23 cellular contexts compared by ENCODE assay signal in genomic region chr11:120834686-120835225, GRCh38.
"Had no signal": no experiment of that assay in that cellular context is flagged by ENCODE, and none has a peak within 500 bp of the region (broad histone marks: within the 10 kb centered on the region; RNA-seq: fewer than 3 reads in every experiment).

No MANE protein-coding gene starts in this region.

- DNase-seq: activated CD4-positive, alpha-beta T cell treated with anti-CD3 and anti-CD28 coated beads for 4 hours; activated CD4-positive, alpha-beta T cell treated with anti-CD3 and anti-CD28 coated beads, Interleukin-2, amount 50 U/mL, for 48 hours; activated CD4-positive, CD25-positive, alpha-beta regulatory T cell; activated CD8-positive, alpha-beta memory T cell treated with anti-CD3 and anti-CD28 coated beads, Interleukin-2, amount 50 U/mL, for 48 hours; activated naive CD4-positive, alpha-beta T cell; activated T-cell treated with anti-CD3 and anti-CD28 coated beads, Interleukin-2, amount 50 U/mL, for 4 hours; adrenal gland; endodermal cell; heart left ventricle; left lung; naive B cell; small intestine; stimulated activated naive B cell treated with anti-CD40 and anti-IgM and Interleukin-4, amounts not matched to agents 10 μg/mL and 1 μg/mL and 100 μg/mL, for 72 hours; T1000; transverse colon had no signal

- H3K36me3 Mint-ChIP-seq: activated naive CD8-positive, alpha-beta T cell; naive B cell; stimulated activated naive B cell treated with anti-CD40 and anti-IgM and Interleukin-4, amounts not matched to agents 10 μg/mL and 1 μg/mL and 100 μg/mL, for 72 hours had no signal

- H3K27ac ChIP-seq: adrenal gland, coronary artery, gastroesophageal sphincter, heart left ventricle, left lung, parathyroid adenoma, transverse colon had no signal

- H3K4me1 ChIP-seq: adrenal gland, gastroesophageal sphincter, heart left ventricle, left lung, parathyroid adenoma, transverse colon had no signal

- H3K27me3 ChIP-seq: adrenal gland had no signal

- H3K9me3 ChIP-seq: adrenal gland, gastroesophageal sphincter, heart left ventricle, left lung, transverse colon had no signal

- H3K79me2 ChIP-seq: parathyroid adenoma had no signal

- H2AFZ ChIP-seq: parathyroid adenoma had no signal

- ATAC-seq: activated T-cell treated with anti-CD3 and anti-CD28 coated beads, Interleukin-2, amount 50 U/mL, for 4 hours; gastroesophageal sphincter; heart left ventricle; left lung; sciatic nerve; stimulated activated naive B cell treated with anti-CD40 and anti-IgM and Interleukin-4, amounts not matched to agents 10 μg/mL and 1 μg/mL and 100 μg/mL, for 72 hours had no signal

- H3K9ac ChIP-seq: parathyroid adenoma had no signal

- H3K9me3 Mint-ChIP-seq: activated T-cell treated with anti-CD3 and anti-CD28 coated beads, Interleukin-2, amount 50 U/mL, for 4 hours; activated T-helper 2 cell treated with anti-CD3 and anti-CD28 coated beads, Interferon-gamma antibody, Interleukin-2, Interleukin-4, amounts not matched to agents 10 μg/mL and 5 μg/mL and 100 μg/mL, durations not matched to agents 14 hours and 24 hours and 36 hours; endodermal cell; naive B cell; stimulated activated naive B cell treated with anti-CD40 and anti-IgM and Interleukin-4, amounts not matched to agents 10 μg/mL and 1 μg/mL and 100 μg/mL, for 72 hours; T-helper 1 cell treated with Interleukin-12 subunit alpha and Interleukin-12 subunit beta and Interleukin-4 antibody, amounts not matched to agents 30 μg/mL and 1 μg/mL, for 36 hours had no signal

- H3K4me3 Mint-ChIP-seq: activated naive CD8-positive, alpha-beta T cell; activated T-cell treated with anti-CD3 and anti-CD28 coated beads, Interleukin-2, amount 50 U/mL, for 4 hours; endodermal cell; naive B cell; stimulated activated naive B cell treated with anti-CD40 and anti-IgM and Interleukin-4, amounts not matched to agents 10 μg/mL and 1 μg/mL and 100 μg/mL, for 72 hours; T-helper 1 cell treated with Interleukin-12 subunit alpha and Interleukin-12 subunit beta and Interleukin-4 antibody, amounts not matched to agents 30 μg/mL and 1 μg/mL, for 36 hours had no signal

- H3K36me3 ChIP-seq: adrenal gland, gastroesophageal sphincter, heart left ventricle, left lung, transverse colon had no signal

- H3K4me3 ChIP-seq: adrenal gland, coronary artery, gastroesophageal sphincter, heart left ventricle, left lung, lung, transverse colon had no signal

- H3K27ac Mint-ChIP-seq: activated naive CD8-positive, alpha-beta T cell; endodermal cell; naive B cell; stimulated activated naive B cell treated with anti-CD40 and anti-IgM and Interleukin-4, amounts not matched to agents 10 μg/mL and 1 μg/mL and 100 μg/mL, for 72 hours; T-helper 1 cell treated with Interleukin-12 subunit alpha and Interleukin-12 subunit beta and Interleukin-4 antibody, amounts not matched to agents 30 μg/mL and 1 μg/mL, for 36 hours had no signal
